2 cellular contexts compared by ENCODE assay signal in the genomic region with DNA sequence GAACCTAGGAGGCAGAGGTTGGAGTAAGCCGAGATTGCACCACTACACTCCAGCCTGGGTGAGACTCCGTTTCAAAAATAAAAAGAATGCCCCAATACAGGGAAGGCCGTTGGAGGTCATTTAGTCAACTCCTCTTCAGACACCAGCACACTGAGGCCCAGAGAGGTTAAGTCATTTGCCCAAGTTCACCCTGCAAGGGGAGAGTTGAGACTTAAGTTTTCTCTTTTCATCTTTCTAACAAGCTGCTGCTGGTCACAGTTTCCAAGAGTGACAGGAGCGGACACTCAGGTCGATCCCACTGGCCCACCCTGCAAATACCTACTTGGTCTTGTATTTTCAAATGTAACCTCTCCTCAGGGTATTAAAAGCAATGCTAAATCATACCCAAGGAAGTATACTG.
TF ChIP-seq lines count a peak whose summit lies in the region.

No MANE protein-coding gene starts in this region.

TF ChIP-seq in GM23338, 12 proteins besides CTCF, POLR2A, EP300 and RAD21 (continued from another document):
- TF ChIP-seq, protein P1, sequence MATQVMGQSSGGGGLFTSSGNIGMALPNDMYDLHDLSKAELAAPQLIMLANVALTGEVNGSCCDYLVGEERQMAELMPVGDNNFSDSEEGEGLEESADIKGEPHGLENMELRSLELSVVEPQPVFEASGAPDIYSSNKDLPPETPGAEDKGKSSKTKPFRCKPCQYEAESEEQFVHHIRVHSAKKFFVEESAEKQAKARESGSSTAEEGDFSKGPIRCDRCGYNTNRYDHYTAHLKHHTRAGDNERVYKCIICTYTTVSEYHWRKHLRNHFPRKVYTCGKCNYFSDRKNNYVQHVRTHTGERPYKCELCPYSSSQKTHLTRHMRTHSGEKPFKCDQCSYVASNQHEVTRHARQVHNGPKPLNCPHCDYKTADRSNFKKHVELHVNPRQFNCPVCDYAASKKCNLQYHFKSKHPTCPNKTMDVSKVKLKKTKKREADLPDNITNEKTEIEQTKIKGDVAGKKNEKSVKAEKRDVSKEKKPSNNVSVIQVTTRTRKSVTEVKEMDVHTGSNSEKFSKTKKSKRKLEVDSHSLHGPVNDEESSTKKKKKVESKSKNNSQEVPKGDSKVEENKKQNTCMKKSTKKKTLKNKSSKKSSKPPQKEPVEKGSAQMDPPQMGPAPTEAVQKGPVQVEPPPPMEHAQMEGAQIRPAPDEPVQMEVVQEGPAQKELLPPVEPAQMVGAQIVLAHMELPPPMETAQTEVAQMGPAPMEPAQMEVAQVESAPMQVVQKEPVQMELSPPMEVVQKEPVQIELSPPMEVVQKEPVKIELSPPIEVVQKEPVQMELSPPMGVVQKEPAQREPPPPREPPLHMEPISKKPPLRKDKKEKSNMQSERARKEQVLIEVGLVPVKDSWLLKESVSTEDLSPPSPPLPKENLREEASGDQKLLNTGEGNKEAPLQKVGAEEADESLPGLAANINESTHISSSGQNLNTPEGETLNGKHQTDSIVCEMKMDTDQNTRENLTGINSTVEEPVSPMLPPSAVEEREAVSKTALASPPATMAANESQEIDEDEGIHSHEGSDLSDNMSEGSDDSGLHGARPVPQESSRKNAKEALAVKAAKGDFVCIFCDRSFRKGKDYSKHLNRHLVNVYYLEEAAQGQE (IDR thresholded peaks at IDR 0.05; ENCODE audit: unreplicated experiment), result no peak
- TF ChIP-seq ETS1 (IDR thresholded peaks at IDR 0.05), result no peak
TF ChIP-seq in GM23338: peak in this region for 0.

TF ChIP-seq in SK-N-SH, 30 proteins besides CTCF, POLR2A, EP300 and RAD21 (continued from another document):
- TF ChIP-seq, protein P2, sequence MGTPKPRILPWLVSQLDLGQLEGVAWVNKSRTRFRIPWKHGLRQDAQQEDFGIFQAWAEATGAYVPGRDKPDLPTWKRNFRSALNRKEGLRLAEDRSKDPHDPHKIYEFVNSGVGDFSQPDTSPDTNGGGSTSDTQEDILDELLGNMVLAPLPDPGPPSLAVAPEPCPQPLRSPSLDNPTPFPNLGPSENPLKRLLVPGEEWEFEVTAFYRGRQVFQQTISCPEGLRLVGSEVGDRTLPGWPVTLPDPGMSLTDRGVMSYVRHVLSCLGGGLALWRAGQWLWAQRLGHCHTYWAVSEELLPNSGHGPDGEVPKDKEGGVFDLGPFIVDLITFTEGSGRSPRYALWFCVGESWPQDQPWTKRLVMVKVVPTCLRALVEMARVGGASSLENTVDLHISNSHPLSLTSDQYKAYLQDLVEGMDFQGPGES (IDR thresholded peaks at IDR 0.05; ENCODE audit: low read depth, low read length), result no peak
- no peak for TF ChIP-seq RXRA (IDR thresholded peaks at IDR 0.05; ENCODE audit: borderline replicate concordance, low read depth)
- TF ChIP-seq JUND (IDR thresholded peaks at IDR 0.05), result no peak
- TF ChIP-seq, protein P3, sequence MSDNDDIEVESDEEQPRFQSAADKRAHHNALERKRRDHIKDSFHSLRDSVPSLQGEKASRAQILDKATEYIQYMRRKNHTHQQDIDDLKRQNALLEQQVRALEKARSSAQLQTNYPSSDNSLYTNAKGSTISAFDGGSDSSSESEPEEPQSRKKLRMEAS (IDR thresholded peaks at IDR 0.05; ENCODE audit: low read depth), result no peak
- no peak for TF ChIP-seq YY1 (IDR thresholded peaks at IDR 0.05; ENCODE audit: low read depth)
